In the genomic region with DNA sequence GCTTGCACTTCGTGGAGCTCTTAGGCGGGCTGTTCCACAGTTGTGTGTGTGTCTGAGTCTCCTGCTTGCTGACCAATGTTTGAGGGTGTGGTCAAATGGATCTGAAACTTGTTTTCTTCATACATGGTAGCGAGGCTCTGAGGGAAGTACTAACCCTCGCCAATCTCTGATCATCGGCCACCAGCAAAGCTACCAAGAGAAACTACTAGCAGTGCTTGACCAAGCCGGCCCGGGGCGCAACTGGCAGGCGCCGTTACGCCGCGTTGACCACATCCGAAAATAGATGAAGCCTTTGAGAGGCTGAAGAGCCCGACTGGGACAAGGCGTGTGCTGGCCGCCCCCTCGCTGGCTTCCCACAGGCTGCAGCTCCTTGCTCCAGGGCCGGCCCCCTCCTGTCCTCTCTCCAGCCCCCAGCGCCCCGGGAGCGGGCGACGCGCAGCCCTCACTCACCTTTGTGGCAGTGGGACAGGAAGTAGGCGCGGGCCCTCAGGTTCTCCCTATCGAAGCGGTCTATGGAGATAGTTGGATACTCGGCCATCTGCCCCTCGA, we compare ENCODE assay signal across 8 cellular contexts. TPM values are rescaled to one million over a fixed set of nuclear protein-coding genes. Genes with fewer than 3 reads are reported as not detected.
DNase-seq lines count a peak whose midpoint lies in the region; ATAC-seq, FAIRE-seq and TF ChIP-seq lines count a peak whose summit lies in the region.

No MANE protein-coding gene starts in this region.

- H3K36me3 ChIP-seq in GM12878 (ENCODE audit: control insufficient read depth in 2 of 2, insufficient read depth in 2 of 2, low read length in 1 of 2), result peaks cover 0 to 7% of the 10 kb centered on the region in 2 experiments; a peak in 2 of 4 replicates
- no peaks in the 10 kb centered on the region for H3K36me3 ChIP-seq in small intestine (ENCODE audit: control insufficient read depth in 2 of 2, insufficient read depth in 2 of 2, low read length in 2 of 2)

- in situ Hi-C loops in GM12878 (cut with MboI), result no loop called here

- peaks cover 16% of the 10 kb centered on the region for H3K4me1 ChIP-seq in A549
- peaks cover 21% of the 10 kb centered on the region for H3K4me1 ChIP-seq in GM12878 (ENCODE audit: control insufficient read depth, insufficient read depth, low read length)
- peaks cover 1 to 9% of the 10 kb centered on the region in 2 donors for H3K4me1 ChIP-seq in small intestine (ENCODE audit: control insufficient read depth in 2 of 2, insufficient read depth in 1 of 2, low read depth in 1 of 2, low read length in 1 of 2)

- SMC1A ChIA-PET in GM12878 (lab: Charles Lee; ENCODE audit: uncharacterized antibody, unreplicated experiment), result interaction anchor here (0.7 to 3.1 kb wide), 21 partner anchors 8 to 416 kb away, joined by 3 to 23 read pairs (median 5); a partner anchor contains a TSS

- POLR2A ChIA-PET in A549 (lab: Yijun Ruan, JAX) (interaction anchor here (1.0 to 2.4 kb wide), 3 partner anchors 20 to 116 kb away, joined by 3 to 13 read pairs (median 7); a partner anchor contains a TSS), GM12878 (lab: Charles Lee) (interaction anchor here (0.7 to 5.0 kb wide), 11 partner anchors 18 to 413 kb away, joined by 3 to 17 read pairs (median 3); a partner anchor contains a TSS)

- H3K4me3 ChIP-seq in A549 (peak overlapping the region; percentile 75), GM12878 (peak overlapping the region; percentile 91), small intestine (ENCODE audit: low read depth in 1 of 2, low read length in 2 of 2) (peak overlapping the region; percentile 59 to 77)

- H2AFZ ChIP-seq in GM12878 (ENCODE audit: control insufficient read depth, low read depth, low read length), result peak overlapping the region; percentile 77

- H3K9me3 ChIP-seq in A549, result no peaks in the 10 kb centered on the region
- H3K9me3 ChIP-seq in GM12878 (replicated peaks; ENCODE audit: control insufficient read depth, insufficient read depth, low read length), result no peaks in the 10 kb centered on the region
- H3K9me3 ChIP-seq in small intestine (ENCODE audit: control insufficient read depth, low read depth), result no peaks in the 10 kb centered on the region

- intact Hi-C loops in GM12878 (cut with micrococcal nuclease; ENCODE audit: unreplicated experiment), result loop anchor here (5.0 to 10.0 kb wide), 3 partner anchors 116 to 1631 kb away; a partner anchor contains a TSS

- no peak; a peak in 1 of 5 replicates for TF ChIP-seq RAD21 in A549 (conservative IDR thresholded peaks at IDR 0.05 in 1 of 2, IDR thresholded peaks at IDR 0.05 in 1 of 2)
- no peak for TF ChIP-seq RAD21 in GM12878 (IDR thresholded peaks at IDR 0.05; ENCODE audit: insufficient read depth, low read depth, low read length)

- CTCF ChIA-PET in A549 (lab: Yijun Ruan, JAX) (interaction anchor here (0.8 to 2.0 kb wide), 5 partner anchors 18 to 470 kb away, joined by 3 to 7 read pairs (median 4); no protein-coding TSS in a partner anchor), GM12878 (lab: Yijun Ruan, JAX) (interaction anchor here (0.8 to 3.0 kb wide), 21 partner anchors 8 to 770 kb away, joined by 3 to 22 read pairs (median 4); a partner anchor contains a TSS)

- WGBS in A549 (ENCODE audit: missing lambda C conversion rate), result 6% methylated on average over 13 of the region's 31 CpGs
- 2% methylated on average over 31 of the region's 31 CpGs for WGBS in GM12878 (ENCODE audit: insufficient coverage, insufficient replicate concordance, low lambda C conversion rate, missing lambda C conversion rate)
- WGBS in small intestine, 3 donors, result 1 to 3% (median 1%) methylated on average over 30 to 31 of the region's 31 CpGs

- RAD21 ChIA-PET in GM12878 (lab: Charles Lee; ENCODE audit: unreplicated experiment), result interaction anchor here (0.9 to 2.9 kb wide), 17 partner anchors 18 to 456 kb away, joined by 3 to 18 read pairs (median 5); a partner anchor contains a TSS

- H3K9ac ChIP-seq in GM12878 (ENCODE audit: control insufficient read depth, insufficient read depth, low read length), result peak overlapping the region; percentile 95

- DNase-seq in A549 (ENCODE audit: low read depth in 1 of 2, low spot score in 1 of 2) (peak; percentile 51 to 57), NCI-H226 (peak; percentile 9), GM12878 (ENCODE audit: low read depth, low spot score) (peak; percentile 40), iPS-NIHi11 (ENCODE audit: low spot score) (peak; percentile 56), small intestine (peak; percentile 46), LoVo (ENCODE audit: low spot score) (no peak)

- H3K27ac ChIP-seq in A549 (peak overlapping the region; percentile 84 to 92), GM12878 (ENCODE audit: control insufficient read depth, insufficient read depth) (peak overlapping the region; percentile 98), small intestine (ENCODE audit: low read depth in 1 of 2, low read length in 1 of 2) (peak overlapping the region; percentile 62 to 95)

- H3K4me2 ChIP-seq in A549 (peak overlapping the region; percentile 88), GM12878 (ENCODE audit: control insufficient read depth, insufficient read depth) (peak overlapping the region; percentile 90)

- H3K79me2 ChIP-seq in GM12878 (ENCODE audit: control insufficient read depth, insufficient read depth, low read length), result peaks cover 48% of the 10 kb centered on the region

- no peaks in the 10 kb centered on the region for H3K27me3 ChIP-seq in GM12878 (replicated peaks in 1 of 2; ENCODE audit: control insufficient read depth in 2 of 2, insufficient read depth in 2 of 2, low read length in 1 of 2)
- no peaks in the 10 kb centered on the region for H3K27me3 ChIP-seq in small intestine (ENCODE audit: control insufficient read depth in 2 of 2, insufficient read depth in 2 of 2, low read length in 2 of 2)

- no peak for TF ChIP-seq POLR2A in A549 (IDR thresholded peaks at IDR 0.05; ENCODE audit: low read length)
- no peak; the same call in 1 of the 2 replicates for TF ChIP-seq POLR2A in GM12878 (IDR thresholded peaks at IDR 0.05; ENCODE audit: low read depth, low read length)

- TF ChIP-seq CTCF in A549 (IDR thresholded peaks at IDR 0.05) (no peak), GM12874 (IDR thresholded peaks at IDR 0.05; ENCODE audit: insufficient read depth, low read depth, low read length) (peak; percentile 20; the same call in 1 of the 2 replicates), GM12878 (IDR thresholded peaks at IDR 0.05 in 2 of 3, conservative IDR thresholded peaks at IDR 0.05 in 1 of 3; ENCODE audit: control insufficient read depth in 2 of 3, extremely low read depth in 1 of 3, insufficient read depth in 1 of 3, low read depth in 3 of 3, low read length in 3 of 3) (peak in 1 of 3 experiments; percentile 8; a peak in 1 of 6 replicates)

- H4K20me1 ChIP-seq in GM12878 (ENCODE audit: control insufficient read depth, insufficient read depth), result 0 out of 2 replicates have a peak, but pooled peaks cover 4% of the 10 kb centered on the region

- FAIRE-seq in A549 (lab: Jason Lieb, UNC) (no peak), GM12878 (lab: Jason Lieb, UNC) (no peak), small intestine (lab: Jason Lieb, UNC) (no peak)

- ATAC-seq in A549, result peak; percentile 81 to 82
- ATAC-seq in HG02642 (IDR thresholded peaks at IDR 0.05; ENCODE audit: poor library complexity, unreplicated experiment), result peak; percentile 34
- ATAC-seq in GM12878, result peak; percentile 74

- BruUV-seq in GM12878 (replicated peaks; lab: Mats Ljungman, UMichigan), result no TSS peak

- TF ChIP-seq EP300 in A549 (IDR thresholded peaks at IDR 0.05) (no peak), GM12878 (IDR thresholded peaks at IDR 0.05; ENCODE audit: borderline replicate concordance in 1 of 2, control insufficient read depth in 1 of 2, low read depth in 2 of 2, low read length in 2 of 2) (peak in 1 of 2 experiments; percentile 12; a peak in 1 of 4 replicates)

RNA-seq across cellular contexts. Expression of a gene that starts 0.4 kb away (rescaled TPM):
- polyA plus RNA-seq in A549 (2011; rRNA removed), result 8.3 and 8.6 TPM in 2 replicates
- 2.0 and 2.8 TPM in 2 replicates for polyA plus RNA-seq in A549 (2012; cell fraction: cytosol; rRNA removed)
- polyA plus RNA-seq in A549 (2012; cell fraction: nucleus; rRNA removed), result 1.4 and 1.5 TPM in 2 replicates
- 4.6 to 5.9 TPM (median 5.0 TPM) in 3 replicates for polyA plus RNA-seq in A549 (2017; fragmentation: RNase III; extraction: RNeasy Plus Mini Kit Qiagen cat#74134 plus additional on column Dnase treatment)
- 7.1 and 7.9 TPM in 2 replicates for polyA minus RNA-seq in A549 (2011; rRNA and poly(A)+ RNA removed)
- total RNA-seq in GM12878 (2013; cell fraction: nucleolus; rRNA removed), result 40.7 and 42.5 TPM in 2 replicates
- total RNA-seq in GM12878 (2014; rRNA removed), result 24.6 and 25.8 TPM in 2 replicates
- 29.5 and 32.1 TPM in 2 replicates for total RNA-seq in GM12878 (2014; rRNA removed; fragmentation: Illumina TruSeq; extraction: Trizol)
- total RNA-seq in GM12878 (2021), result 19.8 and 20.6 TPM in 2 replicates
- 10.0 TPM for polyA plus RNA-seq in GM12878 (2011; ENCODE audit: low read depth)
- polyA plus RNA-seq in GM12878 (2011; rRNA removed), result 19.3 and 26.3 TPM in 2 replicates
- 11.7 and 14.1 TPM in 2 replicates for polyA plus RNA-seq in GM12878 (2011; cell fraction: cytosol; rRNA removed)
- 20.8 and 25.3 TPM in 2 replicates for polyA plus RNA-seq in GM12878 (2011; cell fraction: nucleus; rRNA removed)
- 10.1 and 11.8 TPM in 2 replicates for polyA plus RNA-seq in GM12878 (2012)
- polyA plus RNA-seq in GM12878 (2014; fragmentation: Illumina TruSeq; extraction: Trizol), result 28.7 and 29.2 TPM in 2 replicates
- 10 to 100 TPM; 15.7 to 26.2 TPM for polyA plus RNA-seq in GM12878 (2014; fragmentation: Nextera tagmentation; extraction: Ambion mirVana)
- polyA plus RNA-seq in GM12878 (2014; rRNA removed), result 18.5 and 20.3 TPM in 2 replicates
- 10 to 100 TPM; 35.7 to 43.4 TPM for polyA plus RNA-seq in GM12878 (2016; fragmentation: Nextera tagmentation; extraction: Ambion mirVana)
- 19.5 and 24.3 TPM in 2 replicates for polyA minus RNA-seq in GM12878 (2011; rRNA and poly(A)+ RNA removed)
- 6.4 and 10.0 TPM in 2 replicates for polyA minus RNA-seq in GM12878 (2011; cell fraction: cytosol; rRNA and poly(A)+ RNA removed)
- 18.4 and 27.3 TPM in 2 replicates for polyA minus RNA-seq in GM12878 (2011; cell fraction: nucleus; rRNA and poly(A)+ RNA removed)
- polyA plus RNA-seq in small intestine, result 1 to 10 TPM; 3.8 to 6.2 (median 4.7) TPM

RNA-seq across cellular contexts. Expression of a gene that starts 5.7 kb away (rescaled TPM):
- 0.79 and 1.1 TPM in 2 replicates for polyA plus RNA-seq in A549 (2011; rRNA removed)
- 0.19 TPM in 1 of 2 replicates, not detected in the other for polyA plus RNA-seq in A549 (2012; cell fraction: cytosol; rRNA removed)
- 0.22 TPM in 1 of 2 replicates, not detected in the other for polyA plus RNA-seq in A549 (2012; cell fraction: nucleus; rRNA removed)
- 0.41 to 1.9 TPM (median 0.66 TPM) in 3 replicates for polyA plus RNA-seq in A549 (2017; fragmentation: RNase III; extraction: RNeasy Plus Mini Kit Qiagen cat#74134 plus additional on column Dnase treatment)
- polyA minus RNA-seq in A549 (2011; rRNA and poly(A)+ RNA removed), result not detected in 2 replicates
- total RNA-seq in GM12878 (2013; cell fraction: nucleolus; rRNA removed), result not detected in 2 replicates
- not detected in 2 replicates for total RNA-seq in GM12878 (2014; rRNA removed)
- total RNA-seq in GM12878 (2014; rRNA removed; fragmentation: Illumina TruSeq; extraction: Trizol), result 0.67 TPM in 1 of 2 replicates, not detected in the other
- total RNA-seq in GM12878 (2021), result not detected in 2 replicates
- not detected for polyA plus RNA-seq in GM12878 (2011; ENCODE audit: low read depth)
- 0.22 and 0.62 TPM in 2 replicates for polyA plus RNA-seq in GM12878 (2011; rRNA removed)
- polyA plus RNA-seq in GM12878 (2011; cell fraction: cytosol; rRNA removed), result not detected in 2 replicates
- not detected in 2 replicates for polyA plus RNA-seq in GM12878 (2011; cell fraction: nucleus; rRNA removed)
- polyA plus RNA-seq in GM12878 (2012), result not detected in 2 replicates
- 0.13 TPM in 1 of 2 replicates, not detected in the other for polyA plus RNA-seq in GM12878 (2014; fragmentation: Illumina TruSeq; extraction: Trizol)
- under 1 TPM; 0.79 to 0.80 TPM for polyA plus RNA-seq in GM12878 (2014; fragmentation: Nextera tagmentation; extraction: Ambion mirVana)
- polyA plus RNA-seq in GM12878 (2014; rRNA removed), result 0.71 and 1.1 TPM in 2 replicates
- 1 to 10 TPM; 1.8 to 1.9 TPM for polyA plus RNA-seq in GM12878 (2016; fragmentation: Nextera tagmentation; extraction: Ambion mirVana)
- not detected in 2 replicates for polyA minus RNA-seq in GM12878 (2011; rRNA and poly(A)+ RNA removed)
- not detected in 2 replicates for polyA minus RNA-seq in GM12878 (2011; cell fraction: cytosol; rRNA and poly(A)+ RNA removed)
- polyA minus RNA-seq in GM12878 (2011; cell fraction: nucleus; rRNA and poly(A)+ RNA removed), result not detected in 2 replicates
- under 1 TPM in 1 of 3 donors, not detected in 2; 0.18 TPM for polyA plus RNA-seq in small intestine
